8 cellular contexts compared by ENCODE assay signal in the genomic region with DNA sequence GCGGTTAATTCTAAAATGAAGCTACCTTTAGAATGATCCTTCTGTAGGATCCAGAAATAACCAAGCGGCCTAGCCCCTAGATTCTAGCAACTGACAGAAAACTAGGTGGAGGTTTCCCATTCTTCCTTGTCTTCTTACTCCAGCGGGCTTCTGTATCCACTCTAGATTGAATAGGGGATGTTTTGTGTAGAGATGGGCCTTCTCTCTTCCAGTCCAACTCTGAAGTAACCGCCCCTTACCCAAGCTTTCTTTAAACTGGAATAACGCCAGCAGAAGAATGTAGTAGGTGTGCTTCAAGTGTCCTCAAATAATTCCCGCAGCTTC. TPM values are rescaled to one million over a fixed set of nuclear protein-coding genes. Genes with fewer than 3 reads are reported as not detected.
A peak's percentile ranks its signal among the peaks of the same experiment; 100 is the strongest.
DNase-seq lines count a peak whose midpoint lies in the region; ATAC-seq, FAIRE-seq and TF ChIP-seq lines count a peak whose summit lies in the region.

No MANE protein-coding gene starts in this region.

- H3K27ac ChIP-seq in right atrium auricular region (peak overlapping the region; percentile 66 to 77), stomach (peak overlapping the region in 4 of 5 donors; percentile 85 to 90 (median 87))

- no peaks in the 10 kb centered on the region for H3K27me3 ChIP-seq in right atrium auricular region
- no peaks in the 10 kb centered on the region for H3K27me3 ChIP-seq in stomach

- no peak for TF ChIP-seq CTCF in GM12875 (IDR thresholded peaks at IDR 0.05; ENCODE audit: borderline replicate concordance, insufficient read depth, low read depth, low read length)
- no peak for TF ChIP-seq CTCF in right atrium auricular region (IDR thresholded peaks at IDR 0.05)
- no peak for TF ChIP-seq CTCF in stomach (IDR thresholded peaks at IDR 0.05)

- TF ChIP-seq POLR2A in stomach (IDR thresholded peaks at IDR 0.05) (no peak), GM12892 (IDR thresholded peaks at IDR 0.05; ENCODE audit: low read depth, low read length) (no peak)

- no peak for TF ChIP-seq EP300 in stomach (IDR thresholded peaks at IDR 0.05)

- DNase-seq in right atrium auricular region (ENCODE audit: low spot score), result no peak
- no peak for DNase-seq in stomach
- DNase-seq in occipital lobe (lab: John Stamatoyannopoulos, UW), result no peak
- no peak for DNase-seq in cortex of kidney (lab: John Stamatoyannopoulos, UW)
- no peak for DNase-seq in GM12892 (ENCODE audit: insufficient read length)

- H3K36me3 ChIP-seq in right atrium auricular region (no peaks in the 10 kb centered on the region), stomach (no peaks in the 10 kb centered on the region)

- H3K4me1 ChIP-seq in right atrium auricular region, result peaks cover 0 to 43% of the 10 kb centered on the region in 2 donors
- peaks cover 32 to 48% (median 40%) of the 10 kb centered on the region in 4 donors for H3K4me1 ChIP-seq in stomach

- H3K9me3 ChIP-seq in right atrium auricular region (no peaks in the 10 kb centered on the region), stomach (no peaks in the 10 kb centered on the region)

- H3K4me3 ChIP-seq in GM12875 (ENCODE audit: low read depth, low read length) (peak overlapping the region; percentile 80), right atrium auricular region (peak overlapping the region; percentile 57 to 73), stomach (peak overlapping the region; percentile 76 to 90 (median 84))

- no peak for FAIRE-seq in GM12892 (lab: Jason Lieb, UNC)

- ATAC-seq in HG02588 (IDR thresholded peaks at IDR 0.05; ENCODE audit: unreplicated experiment) (peak; percentile 9), SK-N-SH treated with all-trans-retinoic acid at 6 μM for 48 hours (peak; percentile 18)

- intact Hi-C loops in stomach (cut with DNase I; ENCODE audit: low total_unique reads), result no loop called here

- WGBS in stomach, 5 donors, result 26 to 36% (median 30%) methylated on average over 6 of the region's 6 CpGs

TF ChIP-seq in SK-N-SH treated with all-trans-retinoic acid at 6 μM for 48 hours, 23 proteins besides CTCF, POLR2A, EP300 and RAD21:
- TF ChIP-seq ESRRG (CRISPR knock-in tag; IDR thresholded peaks at IDR 0.05) (0 out of 2 replicates have a peak, but pooled peaks have one; percentile 38), ARNTL (CRISPR knock-in tag; IDR thresholded peaks at IDR 0.05; ENCODE audit: borderline replicate concordance, low read depth) (no peak), ZNF70 (CRISPR knock-in tag; IDR thresholded peaks at IDR 0.05) (no peak)

RNA-seq across cellular contexts. Expression of a gene that starts 0.4 kb away (rescaled TPM):
- 10 to 100 TPM; 20.9 to 27.5 TPM for total RNA-seq in right atrium auricular region
- total RNA-seq in stomach, result 10 to 100 TPM in 4 of 5 donors, 1 to 10 TPM in 1; 7.8 to 31.8 (median 20.6) TPM
- polyA plus RNA-seq in stomach, result 1 to 10 TPM; 5.1 to 6.3 (median 6.0) TPM
- total RNA-seq in occipital lobe, result 57.2 TPM
- polyA plus RNA-seq in GM12892 (2012; ENCODE audit: missing spikeins), result 11.2 TPM
